13 cellular contexts compared by ENCODE assay signal in the genomic region with DNA sequence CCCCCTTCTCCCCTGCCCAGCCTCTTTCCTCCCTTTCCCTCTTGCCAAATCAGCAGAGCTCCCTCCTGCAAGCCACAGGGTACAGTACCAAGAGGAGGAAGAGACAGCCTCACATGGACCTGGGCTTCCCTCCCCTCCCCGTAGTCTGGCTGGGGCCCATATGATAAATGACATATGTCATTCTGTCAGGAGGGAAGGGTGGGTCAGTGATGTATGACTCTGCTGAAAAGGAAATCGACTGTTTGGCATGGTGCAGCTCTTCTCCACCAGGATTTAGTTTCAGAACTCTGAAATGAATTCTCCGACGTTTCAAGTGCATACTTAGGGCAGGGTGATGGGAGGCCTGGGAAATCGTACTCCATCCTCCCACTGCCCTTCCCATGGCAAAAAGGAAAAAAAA. TPM values are rescaled to one million over a fixed set of nuclear protein-coding genes. Genes with fewer than 3 reads are reported as not detected.
A peak's percentile ranks its signal among the peaks of the same experiment; 100 is the strongest.
DNase-seq lines count a peak whose midpoint lies in the region; ATAC-seq and TF ChIP-seq lines count a peak whose summit lies in the region.
"Had no signal": no experiment of that assay in that cellular context is flagged by ENCODE, and none has a peak within 500 bp of the region (broad histone marks: within the 10 kb centered on the region; RNA-seq: fewer than 3 reads in every experiment).

No MANE protein-coding gene starts in this region.

- no peak for TF ChIP-seq EP300 in stomach (IDR thresholded peaks at IDR 0.05)

- TF ChIP-seq CTCF in WTC11 (IDR thresholded peaks at IDR 0.05) (no peak), stomach (IDR thresholded peaks at IDR 0.05) (no peak)

- H3K4me3 ChIP-seq in stomach: no peak overlapping the region
- H3K4me3 ChIP-seq: Peyer's patch had no signal

- TF ChIP-seq POLR2A in stomach (IDR thresholded peaks at IDR 0.05): no peak

- H3K36me3 ChIP-seq in stomach: no peaks in the 10 kb centered on the region
- H3K36me3 ChIP-seq: Peyer's patch had no signal

- H3K4me1 ChIP-seq in stomach: peaks cover 11 to 75% (median 28%) of the 10 kb centered on the region in 4 donors

- no peaks in the 10 kb centered on the region for H3K27me3 Mint-ChIP-seq in WTC11 (ENCODE audit: low read depth)

- ATAC-seq in WTC11: no peak

- H3K9me3 Mint-ChIP-seq in WTC11: no peaks in the 10 kb centered on the region
- H3K9me3 Mint-ChIP-seq: activated T-helper 2 cell treated with anti-CD3 and anti-CD28 coated beads, Interferon-gamma antibody, Interleukin-2, Interleukin-4, amounts not matched to agents 10 μg/mL and 5 μg/mL and 100 μg/mL, durations not matched to agents 14 hours and 24 hours and 36 hours had no signal

- peak overlapping the region in 4 of 5 donors; percentile 42 to 73 (median 62) for H3K27ac ChIP-seq in stomach
- H3K27ac ChIP-seq: VCaP had no signal

- H3K27me3 ChIP-seq in stomach: peaks cover 0 to 19% (median 0%) of the 10 kb centered on the region in 3 donors
- H3K27me3 ChIP-seq: Peyer's patch had no signal

- DNase-seq in NCI-H82 (lab: John Stamatoyannopoulos, UW) (peak; percentile 79), NCI-H82 treated with DMSO at 0.1 percent for 48 hours (lab: John Stamatoyannopoulos, UW; ENCODE audit: unreplicated experiment) (no peak), WTC11 (ENCODE audit: low spot score) (no peak), left kidney (ENCODE audit: low read depth, low spot score) (peak; percentile 81), stomach (no peak), NCI-H524 treated with DMSO at 0.1 percent for 48 hours (lab: John Stamatoyannopoulos, UW) (no peak), SW 1271 (lab: John Stamatoyannopoulos, UW) (no peak), HCEC 1CT (no peak)
- DNase-seq: dermis blood vessel endothelial cell, mesendoderm had no signal

- intact Hi-C loops in stomach (cut with DNase I; ENCODE audit: low total_unique reads): no loop called here

- CTCF ChIA-PET in WTC11 (lab: Charles Lee): interaction anchor here (0.7 to 4.3 kb wide), 10 partner anchors 8 to 650 kb away, joined by 3 to 34 read pairs (median 5); no protein-coding TSS in a partner anchor

- H3K27ac Mint-ChIP-seq in WTC11: peak overlapping the region; percentile 62; the same call in 1 of the 2 replicates
- H3K27ac Mint-ChIP-seq: activated T-helper 2 cell treated with anti-CD3 and anti-CD28 coated beads, Interferon-gamma antibody, Interleukin-2, Interleukin-4, amounts not matched to agents 10 μg/mL and 5 μg/mL and 100 μg/mL, durations not matched to agents 14 hours and 24 hours and 36 hours had no signal

- no peak overlapping the region for H3K4me3 Mint-ChIP-seq in WTC11

- POLR2A ChIA-PET in WTC11 (lab: Charles Lee): no interaction called here

- no peaks in the 10 kb centered on the region for H3K9me3 ChIP-seq in stomach
- H3K9me3 ChIP-seq: Peyer's patch had no signal

- WGBS in stomach, 5 donors: 5 to 17% (median 9%) methylated on average over 5 of the region's 5 CpGs

- peaks cover 12% of the 10 kb centered on the region for H3K36me3 Mint-ChIP-seq in WTC11

- H3K4me1 Mint-ChIP-seq in WTC11: peaks cover 89% of the 10 kb centered on the region

TF ChIP-seq in WTC11, 78 proteins besides CTCF, POLR2A, EP300 and RAD21 (continues in another document):
- TF ChIP-seq, protein P1, sequence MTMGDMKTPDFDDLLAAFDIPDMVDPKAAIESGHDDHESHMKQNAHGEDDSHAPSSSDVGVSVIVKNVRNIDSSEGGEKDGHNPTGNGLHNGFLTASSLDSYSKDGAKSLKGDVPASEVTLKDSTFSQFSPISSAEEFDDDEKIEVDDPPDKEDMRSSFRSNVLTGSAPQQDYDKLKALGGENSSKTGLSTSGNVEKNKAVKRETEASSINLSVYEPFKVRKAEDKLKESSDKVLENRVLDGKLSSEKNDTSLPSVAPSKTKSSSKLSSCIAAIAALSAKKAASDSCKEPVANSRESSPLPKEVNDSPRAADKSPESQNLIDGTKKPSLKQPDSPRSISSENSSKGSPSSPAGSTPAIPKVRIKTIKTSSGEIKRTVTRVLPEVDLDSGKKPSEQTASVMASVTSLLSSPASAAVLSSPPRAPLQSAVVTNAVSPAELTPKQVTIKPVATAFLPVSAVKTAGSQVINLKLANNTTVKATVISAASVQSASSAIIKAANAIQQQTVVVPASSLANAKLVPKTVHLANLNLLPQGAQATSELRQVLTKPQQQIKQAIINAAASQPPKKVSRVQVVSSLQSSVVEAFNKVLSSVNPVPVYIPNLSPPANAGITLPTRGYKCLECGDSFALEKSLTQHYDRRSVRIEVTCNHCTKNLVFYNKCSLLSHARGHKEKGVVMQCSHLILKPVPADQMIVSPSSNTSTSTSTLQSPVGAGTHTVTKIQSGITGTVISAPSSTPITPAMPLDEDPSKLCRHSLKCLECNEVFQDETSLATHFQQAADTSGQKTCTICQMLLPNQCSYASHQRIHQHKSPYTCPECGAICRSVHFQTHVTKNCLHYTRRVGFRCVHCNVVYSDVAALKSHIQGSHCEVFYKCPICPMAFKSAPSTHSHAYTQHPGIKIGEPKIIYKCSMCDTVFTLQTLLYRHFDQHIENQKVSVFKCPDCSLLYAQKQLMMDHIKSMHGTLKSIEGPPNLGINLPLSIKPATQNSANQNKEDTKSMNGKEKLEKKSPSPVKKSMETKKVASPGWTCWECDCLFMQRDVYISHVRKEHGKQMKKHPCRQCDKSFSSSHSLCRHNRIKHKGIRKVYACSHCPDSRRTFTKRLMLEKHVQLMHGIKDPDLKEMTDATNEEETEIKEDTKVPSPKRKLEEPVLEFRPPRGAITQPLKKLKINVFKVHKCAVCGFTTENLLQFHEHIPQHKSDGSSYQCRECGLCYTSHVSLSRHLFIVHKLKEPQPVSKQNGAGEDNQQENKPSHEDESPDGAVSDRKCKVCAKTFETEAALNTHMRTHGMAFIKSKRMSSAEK (CRISPR knock-in tag; IDR thresholded peaks at IDR 0.05; ENCODE audit: borderline replicate concordance): no peak
- TF ChIP-seq ATF1 (CRISPR knock-in tag; IDR thresholded peaks at IDR 0.05) (no peak), PRRX2 (CRISPR knock-in tag; IDR thresholded peaks at IDR 0.05) (no peak), MXD4 (CRISPR knock-in tag; IDR thresholded peaks at IDR 0.05; ENCODE audit: borderline replicate concordance) (no peak), ZNF317 (CRISPR knock-in tag; IDR thresholded peaks at IDR 0.05; ENCODE audit: borderline replicate concordance, low read depth) (no peak), GTF2I (CRISPR knock-in tag; conservative IDR thresholded peaks at IDR 0.05) (no peak)
- TF ChIP-seq, protein P2, sequence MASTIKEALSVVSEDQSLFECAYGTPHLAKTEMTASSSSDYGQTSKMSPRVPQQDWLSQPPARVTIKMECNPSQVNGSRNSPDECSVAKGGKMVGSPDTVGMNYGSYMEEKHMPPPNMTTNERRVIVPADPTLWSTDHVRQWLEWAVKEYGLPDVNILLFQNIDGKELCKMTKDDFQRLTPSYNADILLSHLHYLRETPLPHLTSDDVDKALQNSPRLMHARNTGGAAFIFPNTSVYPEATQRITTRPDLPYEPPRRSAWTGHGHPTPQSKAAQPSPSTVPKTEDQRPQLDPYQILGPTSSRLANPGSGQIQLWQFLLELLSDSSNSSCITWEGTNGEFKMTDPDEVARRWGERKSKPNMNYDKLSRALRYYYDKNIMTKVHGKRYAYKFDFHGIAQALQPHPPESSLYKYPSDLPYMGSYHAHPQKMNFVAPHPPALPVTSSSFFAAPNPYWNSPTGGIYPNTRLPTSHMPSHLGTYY (CRISPR knock-in tag; IDR thresholded peaks at IDR 0.05): no peak
- TF ChIP-seq, protein P3, sequence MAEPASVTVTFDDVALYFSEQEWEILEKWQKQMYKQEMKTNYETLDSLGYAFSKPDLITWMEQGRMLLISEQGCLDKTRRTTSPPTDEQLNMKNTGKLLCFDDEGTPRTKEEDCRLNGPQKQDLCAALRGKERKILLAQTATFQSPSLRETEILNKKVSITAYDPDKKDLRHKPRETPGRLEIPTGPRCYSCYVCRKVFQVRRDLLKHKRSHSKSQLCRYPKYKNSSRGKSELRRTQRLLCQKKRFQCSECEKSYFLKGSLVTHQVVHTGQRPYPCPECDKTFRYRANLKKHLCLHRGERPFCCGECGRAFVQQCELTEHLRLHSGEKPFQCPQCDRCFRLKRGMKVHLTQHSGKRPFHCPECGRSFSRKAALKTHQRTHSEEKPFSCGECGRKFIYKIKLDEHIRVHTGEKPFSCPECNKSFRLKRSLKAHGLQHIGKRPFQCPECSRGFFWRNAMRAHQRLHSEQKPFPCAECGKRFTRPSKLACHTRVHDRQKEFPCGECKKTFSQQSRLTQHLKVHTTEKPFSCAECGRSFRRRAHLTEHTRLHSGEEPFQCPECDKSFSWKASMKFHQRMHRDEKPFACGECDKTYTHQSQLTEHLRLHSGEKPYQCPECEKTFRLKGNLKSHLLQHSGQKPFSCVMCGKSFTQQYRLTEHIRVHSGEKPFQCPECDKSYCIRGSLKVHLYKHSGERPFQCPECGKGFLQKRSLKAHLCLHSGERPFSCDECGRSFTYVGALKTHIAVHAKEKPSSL (CRISPR knock-in tag; conservative IDR thresholded peaks at IDR 0.05): no peak
- TF ChIP-seq, protein P4, sequence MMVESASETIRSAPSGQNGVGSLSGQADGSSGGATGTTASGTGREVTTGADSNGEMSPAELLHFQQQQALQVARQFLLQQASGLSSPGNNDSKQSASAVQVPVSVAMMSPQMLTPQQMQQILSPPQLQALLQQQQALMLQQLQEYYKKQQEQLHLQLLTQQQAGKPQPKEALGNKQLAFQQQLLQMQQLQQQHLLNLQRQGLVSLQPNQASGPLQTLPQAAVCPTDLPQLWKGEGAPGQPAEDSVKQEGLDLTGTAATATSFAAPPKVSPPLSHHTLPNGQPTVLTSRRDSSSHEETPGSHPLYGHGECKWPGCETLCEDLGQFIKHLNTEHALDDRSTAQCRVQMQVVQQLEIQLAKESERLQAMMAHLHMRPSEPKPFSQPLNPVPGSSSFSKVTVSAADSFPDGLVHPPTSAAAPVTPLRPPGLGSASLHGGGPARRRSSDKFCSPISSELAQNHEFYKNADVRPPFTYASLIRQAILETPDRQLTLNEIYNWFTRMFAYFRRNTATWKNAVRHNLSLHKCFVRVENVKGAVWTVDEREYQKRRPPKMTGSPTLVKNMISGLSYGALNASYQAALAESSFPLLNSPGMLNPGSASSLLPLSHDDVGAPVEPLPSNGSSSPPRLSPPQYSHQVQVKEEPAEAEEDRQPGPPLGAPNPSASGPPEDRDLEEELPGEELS (CRISPR knock-in tag; IDR thresholded peaks at IDR 0.05): no peak
- TF ChIP-seq, protein P5, sequence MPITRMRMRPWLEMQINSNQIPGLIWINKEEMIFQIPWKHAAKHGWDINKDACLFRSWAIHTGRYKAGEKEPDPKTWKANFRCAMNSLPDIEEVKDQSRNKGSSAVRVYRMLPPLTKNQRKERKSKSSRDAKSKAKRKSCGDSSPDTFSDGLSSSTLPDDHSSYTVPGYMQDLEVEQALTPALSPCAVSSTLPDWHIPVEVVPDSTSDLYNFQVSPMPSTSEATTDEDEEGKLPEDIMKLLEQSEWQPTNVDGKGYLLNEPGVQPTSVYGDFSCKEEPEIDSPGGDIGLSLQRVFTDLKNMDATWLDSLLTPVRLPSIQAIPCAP (CRISPR knock-in tag; IDR thresholded peaks at IDR 0.05): no peak

RNA-seq across cellular contexts. Expression of a gene that starts 9.8 kb away (rescaled TPM):
- total RNA-seq in WTC11 (2021): 21.4 to 22.3 TPM (median 21.6 TPM) in 3 replicates
- 10 to 100 TPM in 1 of 5 donors, 1 to 10 TPM in 3, under 1 TPM in 1; 0.87 to 14.3 (median 6.4) TPM for total RNA-seq in stomach
- polyA plus RNA-seq in stomach: 1 to 10 TPM; 3.3 to 5.8 (median 3.7) TPM

Comparison
In these comparisons a context has a peak if more than half of its experiments do, and no peak if none do; other contexts are left out.
1. DNase-seq: peak in NCI-H82 (single experiment) and left kidney (single experiment); none in NCI-H82 treated with DMSO at 0.1 percent for 48 hours (single experiment), WTC11 (single experiment), stomach (single experiment), NCI-H524 treated with DMSO at 0.1 percent for 48 hours (single experiment), SW 1271 (0 of 2) and HCEC 1CT (single experiment).